8 cellular contexts compared by ENCODE assay signal in the genomic region with DNA sequence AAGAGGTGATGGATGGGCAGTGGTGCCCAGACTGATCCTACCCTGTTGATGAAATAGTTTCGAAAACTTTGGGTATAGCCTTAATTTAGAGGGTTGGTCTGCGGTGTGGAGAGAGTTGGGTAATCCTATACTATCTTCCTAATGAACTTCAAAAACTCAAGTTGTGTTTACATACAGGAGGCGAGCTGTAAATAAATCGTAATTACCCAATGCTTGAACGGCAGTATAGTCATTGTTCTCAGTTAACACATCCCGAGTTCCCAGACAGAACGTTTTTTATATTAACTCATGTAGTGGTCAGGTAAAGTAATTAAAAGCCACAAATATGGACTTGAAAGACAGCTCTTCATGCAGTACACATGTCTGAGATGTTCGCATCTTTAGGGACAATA. TPM values are rescaled to one million over a fixed set of nuclear protein-coding genes. Genes with fewer than 3 reads are reported as not detected.
DNase-seq lines count a peak whose midpoint lies in the region; ATAC-seq and TF ChIP-seq lines count a peak whose summit lies in the region.

No MANE protein-coding gene starts in this region.

- peak overlapping the region; percentile 24 to 96 (median 89) for H3K27ac ChIP-seq in heart left ventricle
- peak overlapping the region; percentile 83 for H3K27ac ChIP-seq in epithelial cell of prostate
- H3K27ac ChIP-seq in neuronal stem cell (replicated peaks; ENCODE audit: low read length), result peak overlapping the region; percentile 100

- TF ChIP-seq CTCF in heart left ventricle (IDR thresholded peaks at IDR 0.05), result no peak

- peaks cover 3% of the 10 kb centered on the region for H3K79me1 ChIP-seq in neuronal stem cell (ENCODE audit: low read depth, low read length)

- ATAC-seq in heart left ventricle (no peak), Right ventricle myocardium superior (ENCODE audit: poor library complexity) (no peak), HG03139 (IDR thresholded peaks at IDR 0.05; ENCODE audit: unreplicated experiment) (no peak), GM18870 (IDR thresholded peaks at IDR 0.05; ENCODE audit: unreplicated experiment) (no peak)

- TF ChIP-seq POLR2A in heart left ventricle (IDR thresholded peaks at IDR 0.05), result no peak

- H3K36me3 ChIP-seq in heart left ventricle, result no peaks in the 10 kb centered on the region
- H3K36me3 ChIP-seq in neuronal stem cell (replicated peaks in 1 of 2; ENCODE audit: control insufficient read depth in 2 of 2, insufficient read depth in 2 of 2, low read length in 2 of 2), result peaks cover 0 to 5% of the 10 kb centered on the region in 2 donors

- peak overlapping the region; percentile 75 for H3K4me2 ChIP-seq in neuronal stem cell (ENCODE audit: insufficient read depth, low read length, poor library complexity, severe bottlenecking)

- 1 to 3% (median 2%) methylated on average over 8 of the region's 8 CpGs for WGBS in heart left ventricle, 4 donors
- no CpG with 5 or more reads among the region's 8 CpGs for WGBS in neuronal stem cell (ENCODE audit: extremely low coverage in 2 of 2, insufficient read length in 2 of 2, insufficient replicate concordance in 1 of 2), 2 donors

- no peak overlapping the region for H4K91ac ChIP-seq in neuronal stem cell (ENCODE audit: low read depth, low read length, poor library complexity)

- H3K4me1 ChIP-seq in heart left ventricle (peaks cover 0 to 38% (median 28%) of the 10 kb centered on the region in 12 donors), neuronal stem cell (ENCODE audit: control insufficient read depth in 2 of 2, insufficient read depth in 1 of 2, low read depth in 1 of 2, low read length in 2 of 2) (peaks cover 5 to 13% of the 10 kb centered on the region in 2 donors)

- H2BK15ac ChIP-seq in neuronal stem cell (ENCODE audit: low read length), result no peak overlapping the region

- H3K27me3 ChIP-seq in heart left ventricle (no peaks in the 10 kb centered on the region), neuronal stem cell (ENCODE audit: control insufficient read depth in 3 of 3, insufficient read depth in 3 of 3, low read depth in 1 of 3, low read length in 3 of 3) (no peaks in the 10 kb centered on the region)

- no peak overlapping the region for H3K4ac ChIP-seq in neuronal stem cell (ENCODE audit: low read length)

- H2BK120ac ChIP-seq in neuronal stem cell (ENCODE audit: low read depth, low read length), result no peak overlapping the region

- no peaks in the 10 kb centered on the region for H3K9me3 ChIP-seq in heart left ventricle
- no peaks in the 10 kb centered on the region for H3K9me3 ChIP-seq in neuronal stem cell (replicated peaks in 1 of 2; ENCODE audit: control insufficient read depth in 2 of 2, insufficient read depth in 1 of 2, low read depth in 1 of 2, low read length in 2 of 2)

- peak overlapping the region; percentile 84 for H3K9ac ChIP-seq in neuronal stem cell (ENCODE audit: low read depth, low read length, poor library complexity)

- DNase-seq in heart left ventricle (no peak), Right ventricle myocardium superior (no peak), SIG-M5 (lab: John Stamatoyannopoulos, UW) (peak; percentile 29), epithelial cell of prostate (ENCODE audit: low read depth, low spot score) (no peak), neuronal stem cell (ENCODE audit: low spot score) (no peak), amniotic stem cell (lab: John Stamatoyannopoulos, UW) (no peak)

- H2AK5ac ChIP-seq in neuronal stem cell (ENCODE audit: low read depth, low read length), result no peak overlapping the region

- no peak overlapping the region for H3K18ac ChIP-seq in neuronal stem cell (ENCODE audit: low read length)

- H3K14ac ChIP-seq in neuronal stem cell (ENCODE audit: low read length), result no peak overlapping the region

- intact Hi-C loops in heart left ventricle (cut with DNase I) (loop anchor here (2.0 to 10.0 kb wide), 11 partner anchors 51 to 1140 kb away; a partner anchor contains a TSS), Right ventricle myocardium superior (cut with DNase I) (loop anchor here (2.0 to 5.0 kb wide), 2 partner anchors 51 to 955 kb away; no protein-coding TSS in a partner anchor)

- peak overlapping the region; percentile 66 to 95 (median 84) for H3K4me3 ChIP-seq in heart left ventricle
- H3K4me3 ChIP-seq in neuronal stem cell (ENCODE audit: low read length in 2 of 2), result peak overlapping the region; percentile 95 to 96

- H2BK5ac ChIP-seq in neuronal stem cell (ENCODE audit: low read length), result no peak overlapping the region

- no peak overlapping the region for H2BK12ac ChIP-seq in neuronal stem cell (ENCODE audit: low read length)

- no peak overlapping the region for H4K8ac ChIP-seq in neuronal stem cell (ENCODE audit: low read depth, low read length)

- H2AFZ ChIP-seq in neuronal stem cell (ENCODE audit: low read length), result peak overlapping the region; percentile 92

- no peak overlapping the region for H3K23ac ChIP-seq in neuronal stem cell (ENCODE audit: low read depth, low read length, poor library complexity)

RNA-seq across cellular contexts. Expression of a gene that starts 1.5 kb away (rescaled TPM):
- total RNA-seq in heart left ventricle (10 to 100 TPM; 12.0 to 28.8 (median 19.4) TPM), Right ventricle myocardium superior (22.9 TPM)
- polyA plus RNA-seq in heart left ventricle, result 10 to 100 TPM in 1 of 2 donors, 1 to 10 TPM in 1; 3.7 to 10.2 TPM
- 56.8 TPM for polyA plus RNA-seq in neuronal stem cell (2013, experiment 1 of 2)
- polyA plus RNA-seq in neuronal stem cell (2013, experiment 2 of 2), result 59.9 TPM

RNA-seq across cellular contexts. Expression of a gene that starts 49.2 kb away (rescaled TPM):
- total RNA-seq in heart left ventricle (100 to 1,000 TPM; 106 to 297 (median 142) TPM), Right ventricle myocardium superior (123 TPM)
- 10 to 100 TPM; 40.4 to 53.8 TPM for polyA plus RNA-seq in heart left ventricle
- polyA plus RNA-seq in neuronal stem cell (2013, experiment 1 of 2), result 65.2 TPM
- polyA plus RNA-seq in neuronal stem cell (2013, experiment 2 of 2), result 67.8 TPM
